ENCODE assay signal across 15 cellular contexts in genomic region chr1:53379662-53380002, GRCh38.
"Had no signal": no experiment of that assay in that cellular context is flagged by ENCODE, and none has a peak within 500 bp of the region (broad histone marks: within the 10 kb centered on the region; RNA-seq: fewer than 3 reads in every experiment).

No MANE protein-coding gene starts in this region.

- DNase-seq: activated CD4-positive, alpha-beta memory T cell treated with anti-CD3 and anti-CD28 coated beads for 36 hours; activated T-cell treated with anti-CD3 and anti-CD28 coated beads, Interleukin-2, amount 50 U/mL, for 72 hours; natural killer cell; stimulated activated CD4-positive, alpha-beta T cell treated with anti-CD3 and anti-CD28 coated beads, Interleukin-4, amount 100 ng/mL, for 4 hours; stimulated activated CD8-positive, alpha-beta memory T cell treated with anti-CD3 and anti-CD28 coated beads, Interleukin-4, amount 100 ng/mL, for 48 hours; stimulated activated naive CD4-positive, alpha-beta T cell treated with Interleukin-2 at 50 U/mL for 16 hours; substantia nigra; transverse colon had no signal

- H3K27me3 ChIP-seq: right atrium auricular region, transverse colon had no signal

- ATAC-seq: activated T-cell treated with anti-CD3 and anti-CD28 coated beads, Interleukin-2, amount 50 U/mL, for 72 hours; left lobe of liver; natural killer cell had no signal

- H3K36me3 ChIP-seq: right atrium auricular region, transverse colon had no signal

- H3K4me1 ChIP-seq: transverse colon had no signal

- FAIRE-seq: astrocyte, endometrium, islet of Langerhans had no signal

- H3K9me3 ChIP-seq: right atrium auricular region, transverse colon had no signal

- H3K27ac ChIP-seq: dorsolateral prefrontal cortex, right atrium auricular region, transverse colon had no signal

- H3K4me3 ChIP-seq: dorsolateral prefrontal cortex, right atrium auricular region, smooth muscle cell, transverse colon had no signal
